ENCODE assay signal across 9 cellular contexts in the genomic region with DNA sequence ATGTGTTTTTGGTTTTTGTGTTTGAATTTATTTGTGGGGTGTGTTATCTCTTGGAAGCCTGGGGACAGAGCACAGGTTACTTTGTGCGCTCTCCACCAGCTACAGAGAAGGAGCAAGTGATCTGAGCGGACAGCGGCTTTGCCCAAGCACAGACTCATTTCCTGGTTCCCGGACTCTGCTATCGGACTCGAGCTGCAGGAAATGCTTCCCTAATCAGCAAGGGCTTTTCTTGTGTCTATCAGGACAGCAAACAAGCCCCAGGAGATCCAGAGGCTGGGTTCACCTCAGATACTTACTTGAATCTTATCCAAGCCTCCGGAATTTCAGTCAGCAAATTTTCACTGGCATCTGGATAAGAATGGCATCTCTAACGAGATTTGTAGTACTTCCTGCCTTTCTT. TPM values are rescaled to one million over a fixed set of nuclear protein-coding genes. Genes with fewer than 3 reads are reported as not detected.
A peak's percentile ranks its signal among the peaks of the same experiment; 100 is the strongest.
DNase-seq lines count a peak whose midpoint lies in the region; ATAC-seq, FAIRE-seq and TF ChIP-seq lines count a peak whose summit lies in the region.
"Had no signal": no experiment of that assay in that cellular context is flagged by ENCODE, and none has a peak within 500 bp of the region (broad histone marks: within the 10 kb centered on the region; RNA-seq: fewer than 3 reads in every experiment).

No MANE protein-coding gene starts in this region.

- BruUV-seq in K562 (replicated peaks; lab: Mats Ljungman, UMichigan): no TSS peak

- H3K4me1 ChIP-seq in K562 (replicated peaks in 1 of 2; ENCODE audit: control insufficient read depth in 2 of 2, insufficient read depth in 2 of 2, low read length in 2 of 2): no peaks in the 10 kb centered on the region
- no peaks in the 10 kb centered on the region for H3K4me1 ChIP-seq in thoracic aorta (ENCODE audit: control insufficient read depth in 1 of 2, low read depth in 2 of 2)
- H3K4me1 ChIP-seq in Karpas-422 (ENCODE audit: low read length): peaks cover 6% of the 10 kb centered on the region
- H3K4me1 ChIP-seq: HAP-1 had no signal

- peak; percentile 82 for ATAC-seq in K562
- ATAC-seq in thoracic aorta (ENCODE audit: insufficient number of reproducible peaks, low FRiP score, low read depth): no peak
- ATAC-seq in T-helper 17 cell: no peak
- ATAC-seq in HG03095 (IDR thresholded peaks at IDR 0.05; ENCODE audit: unreplicated experiment): no peak

- no peaks in the 10 kb centered on the region for H3K9me2 ChIP-seq in Karpas-422 (replicated peaks; ENCODE audit: insufficient read depth, low read length)

- CTCF ChIA-PET in K562 (lab: Yijun Ruan, JAX; ENCODE audit: low intra/inter-chr PET ratio): no interaction called here

- H3K27ac ChIP-seq in K562 (ENCODE audit: extremely low read depth, low read depth, low read length): no peak overlapping the region
- no peak overlapping the region for H3K27ac ChIP-seq in thoracic aorta
- no peak overlapping the region for H3K27ac ChIP-seq in Karpas-422 (ENCODE audit: low read length)

- peaks cover 9% of the 10 kb centered on the region for H3K36me3 Mint-ChIP-seq in T-helper 17 cell (ENCODE audit: low read depth)

- DNase-seq in HuH-7 (ENCODE audit: low spot score) (peak; percentile 26), K562 (ENCODE audit: extremely low read depth in 1 of 4, low spot score in 3 of 4) (peak in 2 of 4 experiments; percentile 19 to 45), islet precursor cell (peak; percentile 91), thoracic aorta (ENCODE audit: low spot score) (no peak), T-helper 17 cell (no peak), Karpas-422 (no peak)

- peak; percentile 6; the same call in 1 of the 2 replicates for TF ChIP-seq EP300 in K562 (IDR thresholded peaks at IDR 0.05; ENCODE audit: low read length)

- intact Hi-C loops in K562 (cut with micrococcal nuclease): no loop called here

- H3K9ac ChIP-seq in K562 (ENCODE audit: insufficient read depth in 1 of 2, low read depth in 2 of 2, low read length in 2 of 2) (peak overlapping the region in 1 of 2 experiments; percentile 66; a peak in 1 of 4 replicates), Karpas-422 (ENCODE audit: low read length) (no peak overlapping the region)

- H3K4me3 Mint-ChIP-seq in T-helper 17 cell: no peak overlapping the region

- H3K27me3 ChIP-seq in K562 (ENCODE audit: control insufficient read depth in 2 of 2, insufficient read depth in 2 of 2, low read length in 2 of 2) (peaks cover 10 to 20% of the 10 kb centered on the region in 2 experiments; a peak in 3 of 5 replicates), thoracic aorta (replicated peaks; ENCODE audit: insufficient read depth) (no peaks in the 10 kb centered on the region), Karpas-422 (ENCODE audit: low read length) (no peaks in the 10 kb centered on the region)

- TF ChIP-seq CTCF in K562 (IDR thresholded peaks at IDR 0.05 in 2 of 3, conservative IDR thresholded peaks at IDR 0.05 in 1 of 3; ENCODE audit: insufficient read depth in 2 of 3, low read depth in 1 of 3, low read length in 3 of 3): no peak
- TF ChIP-seq CTCF in thoracic aorta (IDR thresholded peaks at IDR 0.05): no peak

- no peak overlapping the region for H2AFZ ChIP-seq in K562 (ENCODE audit: low read depth, low read length)
- H2AFZ ChIP-seq in Karpas-422 (ENCODE audit: low read length): no peak overlapping the region

- in situ Hi-C loops in K562 (cut with MboI): no loop called here

- no peak for TF ChIP-seq RAD21 in K562 (CRISPR knock-in tag; conservative IDR thresholded peaks at IDR 0.05 in 1 of 2, IDR thresholded peaks at IDR 0.05 in 1 of 2)

- no peak overlapping the region for H3K27ac Mint-ChIP-seq in T-helper 17 cell

- H3K36me3 ChIP-seq in K562 (ENCODE audit: control insufficient read depth, insufficient read depth, low read length) (no peaks in the 10 kb centered on the region), thoracic aorta (no peaks in the 10 kb centered on the region), Karpas-422 (ENCODE audit: insufficient read depth, low read length) (no peaks in the 10 kb centered on the region)
- H3K36me3 ChIP-seq: HAP-1 had no signal

- peak; percentile 78 for FAIRE-seq in K562 (lab: Jason Lieb, UNC)

- no peaks in the 10 kb centered on the region for H3K9me3 ChIP-seq in K562 (replicated peaks; ENCODE audit: control insufficient read depth, insufficient read depth, low read depth, low read length)
- H3K9me3 ChIP-seq in thoracic aorta: no peaks in the 10 kb centered on the region
- H3K9me3 ChIP-seq in T-helper 17 cell (ENCODE audit: control insufficient read depth, low read length, poor library complexity, severe bottlenecking): no peaks in the 10 kb centered on the region
- H3K9me3 ChIP-seq in Karpas-422 (ENCODE audit: low read length): no peaks in the 10 kb centered on the region
- H3K9me3 ChIP-seq: HAP-1 had no signal

- H4K20me1 ChIP-seq in K562 (replicated peaks; ENCODE audit: control insufficient read depth, insufficient read depth, low read length) (no peaks in the 10 kb centered on the region), Karpas-422 (ENCODE audit: insufficient read depth, low read depth, low read length) (no peaks in the 10 kb centered on the region)

- POLR2A ChIA-PET in K562 (lab: Yijun Ruan, JAX): interaction anchor here (1.2 kb wide), 1 partner anchor 11 kb away, joined by 3 read pairs; no protein-coding TSS in a partner anchor

- H3K9me1 ChIP-seq in K562 (ENCODE audit: control insufficient read depth, insufficient read depth, low read length): no peaks in the 10 kb centered on the region

- peaks cover 48% of the 10 kb centered on the region for H3K27me3 Mint-ChIP-seq in T-helper 17 cell

- TF ChIP-seq POLR2A in K562 (conservative IDR thresholded peaks at IDR 0.05): no peak

- H3K4me3 ChIP-seq in K562 (no peak overlapping the region), thoracic aorta (peak overlapping the region; percentile 38), Karpas-422 (ENCODE audit: low read length) (no peak overlapping the region)
- H3K4me3 ChIP-seq: HAP-1 had no signal

- no peaks in the 10 kb centered on the region for H3K79me2 ChIP-seq in K562 (ENCODE audit: control insufficient read depth, insufficient read depth, low read length)
- no peaks in the 10 kb centered on the region for H3K79me2 ChIP-seq in Karpas-422 (ENCODE audit: low read length)

- under 1% methylated on average over 8 of the region's 8 CpGs for WGBS in K562 (ENCODE audit: insufficient coverage, low coverage, missing lambda C conversion rate)

- H3K4me1 Mint-ChIP-seq in T-helper 17 cell: peaks cover 5% of the 10 kb centered on the region

- H3K4me2 ChIP-seq in K562 (ENCODE audit: insufficient read depth, low read length): peak overlapping the region; percentile 13; the same call in 1 of the 2 replicates
- H3K4me2 ChIP-seq in Karpas-422 (ENCODE audit: low read depth, low read length, poor library complexity, severe bottlenecking): no peak overlapping the region

TF ChIP-seq in K562, 482 proteins besides CTCF, POLR2A, EP300 and RAD21:
- TF ChIP-seq ELF1 (tag; IDR thresholded peaks at IDR 0.05): peak; percentile 65
- TF ChIP-seq POLR3G (IDR thresholded peaks at IDR 0.05; ENCODE audit: extremely low read depth, insufficient read length, insufficient replicate concordance): no peak
- TF ChIP-seq TAL1 (IDR thresholded peaks at IDR 0.05): peak; percentile 21; the same call in 1 of the 2 replicates
- peak; percentile 62; the same call in 1 of the 2 replicates for TF ChIP-seq CBFA2T3 (IDR thresholded peaks at IDR 0.05)
- TF ChIP-seq, protein P1, sequence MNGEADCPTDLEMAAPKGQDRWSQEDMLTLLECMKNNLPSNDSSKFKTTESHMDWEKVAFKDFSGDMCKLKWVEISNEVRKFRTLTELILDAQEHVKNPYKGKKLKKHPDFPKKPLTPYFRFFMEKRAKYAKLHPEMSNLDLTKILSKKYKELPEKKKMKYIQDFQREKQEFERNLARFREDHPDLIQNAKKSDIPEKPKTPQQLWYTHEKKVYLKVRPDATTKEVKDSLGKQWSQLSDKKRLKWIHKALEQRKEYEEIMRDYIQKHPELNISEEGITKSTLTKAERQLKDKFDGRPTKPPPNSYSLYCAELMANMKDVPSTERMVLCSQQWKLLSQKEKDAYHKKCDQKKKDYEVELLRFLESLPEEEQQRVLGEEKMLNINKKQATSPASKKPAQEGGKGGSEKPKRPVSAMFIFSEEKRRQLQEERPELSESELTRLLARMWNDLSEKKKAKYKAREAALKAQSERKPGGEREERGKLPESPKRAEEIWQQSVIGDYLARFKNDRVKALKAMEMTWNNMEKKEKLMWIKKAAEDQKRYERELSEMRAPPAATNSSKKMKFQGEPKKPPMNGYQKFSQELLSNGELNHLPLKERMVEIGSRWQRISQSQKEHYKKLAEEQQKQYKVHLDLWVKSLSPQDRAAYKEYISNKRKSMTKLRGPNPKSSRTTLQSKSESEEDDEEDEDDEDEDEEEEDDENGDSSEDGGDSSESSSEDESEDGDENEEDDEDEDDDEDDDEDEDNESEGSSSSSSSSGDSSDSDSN (IDR thresholded peaks at IDR 0.05; ENCODE audit: borderline replicate concordance in 1 of 2, low read depth in 2 of 2, low read length in 2 of 2): peak in 1 of 2 experiments; percentile 84; a peak in 1 of 4 replicates
- no peak for TF ChIP-seq MAFK (IDR thresholded peaks at IDR 0.05; ENCODE audit: low read length)

RNA-seq across cellular contexts. Expression of a gene that starts 27.8 kb away (rescaled TPM):
- not detected in 2 replicates for total RNA-seq in K562 (2011; cell fraction: chromatin; rRNA removed; ENCODE audit: low replicate concordance)
- not detected in 2 replicates for total RNA-seq in K562 (2011; cell fraction: nucleolus; rRNA removed)
- total RNA-seq in K562 (2011; cell fraction: nucleoplasm; rRNA removed): not detected in 2 replicates
- 0.04 TPM in 1 of 2 replicates, not detected in the other for total RNA-seq in K562 (2014; rRNA removed)
- total RNA-seq in K562 (2014; rRNA removed; fragmentation: Illumina TruSeq; extraction: Trizol): 0.04 TPM in 1 of 2 replicates, not detected in the other
- not detected in 2 replicates for total RNA-seq in K562 (2015; rRNA removed; fragmentation: Illumina TruSeq; extraction: Trizol)
- total RNA-seq in K562 (2021): 0.18 and 0.20 TPM in 2 replicates
- not detected in 2 replicates for polyA plus RNA-seq in K562 (2011; rRNA removed)
- polyA plus RNA-seq in K562 (2011; cell fraction: cytosol; rRNA removed): 0.01 TPM in 2 replicates
- polyA plus RNA-seq in K562 (2011; cell fraction: nucleus; rRNA removed): 0.01 TPM in 1 of 2 replicates, not detected in the other
- polyA plus RNA-seq in K562 (2012): 0.01 TPM in 1 of 2 replicates, not detected in the other
- 0.01 and 0.03 TPM in 2 replicates for polyA plus RNA-seq in K562 (2014; fragmentation: Illumina TruSeq; extraction: Trizol)
- under 1 TPM in 1 of 2 experiments, not detected in 1; 0.01 TPM for polyA plus RNA-seq in K562 (2014; fragmentation: Nextera tagmentation; extraction: Ambion mirVana)
- polyA plus RNA-seq in K562 (2014; rRNA removed): 0.08 TPM in 1 of 2 replicates, not detected in the other
- polyA minus RNA-seq in K562 (2011; rRNA and poly(A)+ RNA removed): not detected in 2 replicates
- not detected in 2 replicates for polyA minus RNA-seq in K562 (2011; cell fraction: cytosol; rRNA and poly(A)+ RNA removed)
- polyA minus RNA-seq in K562 (2011; cell fraction: nucleus; rRNA and poly(A)+ RNA removed): not detected in 2 replicates
- 10 to 100 TPM; 62.6 to 73.4 TPM for total RNA-seq in thoracic aorta
- under 1 TPM; 0.07 to 0.39 TPM for total RNA-seq in T-helper 17 cell
- 0.04 TPM in 1 of 2 replicates, not detected in the other for total RNA-seq in Karpas-422 (2014; rRNA removed; shearing (Covaris generic); ENCODE audit: low replicate concordance)
- total RNA-seq: T-helper 2 cell treated with Interferon-gamma antibody and Interleukin-4, amounts not matched to agents 100 ng/mL and 5 ng/mL, for 36 hours had no signal

Comparison
In these comparisons a context has a peak if more than half of its experiments do, and no peak if none do; other contexts are left out.
1. DNase-seq: peak in HuH-7 (single experiment) and islet precursor cell (single experiment); none in thoracic aorta (single experiment), T-helper 17 cell (0 of 3) and Karpas-422 (single experiment).
2. RNA of a gene that starts 27.8 kb away (total RNA-seq): 62.6 to 73.4 TPM in thoracic aorta; 0.07 to 0.39 TPM in T-helper 17 cell, 0.04 to 0.20 TPM in K562 and 0.04 TPM in Karpas-422; every median in the first group is over 10 times any median in the second.